ENCODE assay signal across 1 cellular context in the genomic region with DNA sequence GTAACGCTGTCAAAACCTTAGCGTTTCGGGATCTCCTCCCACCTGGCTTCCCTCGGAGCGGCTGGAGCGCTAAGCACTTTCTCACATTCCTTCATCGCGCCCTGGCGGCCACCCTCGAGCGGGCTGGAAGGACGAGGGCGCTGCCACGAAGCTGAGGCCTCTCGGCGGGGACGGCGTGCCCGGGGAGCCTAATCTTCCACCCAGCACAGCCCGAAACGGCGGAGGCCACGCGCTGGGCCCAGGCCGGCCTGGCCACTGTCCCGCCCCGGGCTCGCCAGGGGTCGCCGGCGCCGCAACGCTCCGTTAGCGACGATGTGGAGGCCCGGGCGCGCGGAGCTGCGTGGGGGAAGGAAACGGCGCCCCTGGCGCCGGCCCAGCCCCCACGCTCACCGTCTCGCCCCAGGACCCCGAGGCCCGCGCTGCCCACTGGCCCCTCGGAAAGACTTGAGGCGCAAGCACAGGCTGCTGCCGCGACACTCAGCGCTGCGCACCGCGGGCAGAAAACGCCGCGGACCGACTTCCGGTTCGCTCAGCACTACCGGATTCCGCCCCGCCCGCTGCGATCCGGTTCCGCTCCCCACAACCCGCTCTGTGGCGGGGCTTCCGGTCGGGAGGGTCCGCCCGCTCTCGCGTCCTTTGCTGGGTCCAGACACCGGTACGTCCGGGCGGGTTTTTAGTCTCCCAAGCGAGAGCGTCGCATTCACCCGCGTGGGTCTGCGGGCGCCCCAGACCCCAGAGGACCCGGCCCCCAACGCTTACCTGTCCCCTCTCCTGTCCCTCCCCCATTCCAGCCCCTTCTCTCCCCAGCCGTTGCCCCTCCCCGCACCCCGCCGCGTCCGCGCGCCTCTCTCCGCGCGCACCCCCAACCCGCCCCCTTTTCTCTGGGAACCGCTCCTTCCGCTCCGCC.
TF ChIP-seq lines count a peak whose summit lies in the region.

A gene with protein sequence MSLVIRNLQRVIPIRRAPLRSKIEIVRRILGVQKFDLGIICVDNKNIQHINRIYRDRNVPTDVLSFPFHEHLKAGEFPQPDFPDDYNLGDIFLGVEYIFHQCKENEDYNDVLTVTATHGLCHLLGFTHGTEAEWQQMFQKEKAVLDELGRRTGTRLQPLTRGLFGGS (plus strand): TSS at position 582 of the 907 bp plus-strand sequence. CDS start 572 bp downstream, outside the sequence.

TF ChIP-seq in HepG2, 621 proteins besides CTCF, POLR2A, EP300 and RAD21 (continued from another document and continues in another):
- peak; percentile 60; the same call in 1 of the 2 replicates for TF ChIP-seq ZNF83 (CRISPR knock-in tag; IDR thresholded peaks at IDR 0.05; ENCODE audit: borderline replicate concordance)
- no peak for TF ChIP-seq ZFP1 (CRISPR knock-in tag; IDR thresholded peaks at IDR 0.05)
- TF ChIP-seq, protein P1, sequence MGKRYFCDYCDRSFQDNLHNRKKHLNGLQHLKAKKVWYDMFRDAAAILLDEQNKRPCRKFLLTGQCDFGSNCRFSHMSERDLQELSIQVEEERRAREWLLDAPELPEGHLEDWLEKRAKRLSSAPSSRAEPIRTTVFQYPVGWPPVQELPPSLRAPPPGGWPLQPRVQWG (CRISPR knock-in tag; IDR thresholded peaks at IDR 0.05; ENCODE audit: borderline replicate concordance, low read depth), result no peak
- TF ChIP-seq, protein P2, sequence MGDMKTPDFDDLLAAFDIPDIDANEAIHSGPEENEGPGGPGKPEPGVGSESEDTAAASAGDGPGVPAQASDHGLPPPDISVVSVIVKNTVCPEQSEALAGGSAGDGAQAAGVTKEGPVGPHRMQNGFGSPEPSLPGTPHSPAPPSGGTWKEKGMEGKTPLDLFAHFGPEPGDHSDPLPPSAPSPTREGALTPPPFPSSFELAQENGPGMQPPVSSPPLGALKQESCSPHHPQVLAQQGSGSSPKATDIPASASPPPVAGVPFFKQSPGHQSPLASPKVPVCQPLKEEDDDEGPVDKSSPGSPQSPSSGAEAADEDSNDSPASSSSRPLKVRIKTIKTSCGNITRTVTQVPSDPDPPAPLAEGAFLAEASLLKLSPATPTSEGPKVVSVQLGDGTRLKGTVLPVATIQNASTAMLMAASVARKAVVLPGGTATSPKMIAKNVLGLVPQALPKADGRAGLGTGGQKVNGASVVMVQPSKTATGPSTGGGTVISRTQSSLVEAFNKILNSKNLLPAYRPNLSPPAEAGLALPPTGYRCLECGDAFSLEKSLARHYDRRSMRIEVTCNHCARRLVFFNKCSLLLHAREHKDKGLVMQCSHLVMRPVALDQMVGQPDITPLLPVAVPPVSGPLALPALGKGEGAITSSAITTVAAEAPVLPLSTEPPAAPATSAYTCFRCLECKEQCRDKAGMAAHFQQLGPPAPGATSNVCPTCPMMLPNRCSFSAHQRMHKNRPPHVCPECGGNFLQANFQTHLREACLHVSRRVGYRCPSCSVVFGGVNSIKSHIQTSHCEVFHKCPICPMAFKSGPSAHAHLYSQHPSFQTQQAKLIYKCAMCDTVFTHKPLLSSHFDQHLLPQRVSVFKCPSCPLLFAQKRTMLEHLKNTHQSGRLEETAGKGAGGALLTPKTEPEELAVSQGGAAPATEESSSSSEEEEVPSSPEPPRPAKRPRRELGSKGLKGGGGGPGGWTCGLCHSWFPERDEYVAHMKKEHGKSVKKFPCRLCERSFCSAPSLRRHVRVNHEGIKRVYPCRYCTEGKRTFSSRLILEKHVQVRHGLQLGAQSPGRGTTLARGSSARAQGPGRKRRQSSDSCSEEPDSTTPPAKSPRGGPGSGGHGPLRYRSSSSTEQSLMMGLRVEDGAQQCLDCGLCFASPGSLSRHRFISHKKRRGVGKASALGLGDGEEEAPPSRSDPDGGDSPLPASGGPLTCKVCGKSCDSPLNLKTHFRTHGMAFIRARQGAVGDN (CRISPR knock-in tag; IDR thresholded peaks at IDR 0.05), result peak; percentile 93
- TF ChIP-seq ZNF615 (CRISPR knock-in tag; IDR thresholded peaks at IDR 0.05; ENCODE audit: borderline replicate concordance), result no peak
- TF ChIP-seq, protein P3, sequence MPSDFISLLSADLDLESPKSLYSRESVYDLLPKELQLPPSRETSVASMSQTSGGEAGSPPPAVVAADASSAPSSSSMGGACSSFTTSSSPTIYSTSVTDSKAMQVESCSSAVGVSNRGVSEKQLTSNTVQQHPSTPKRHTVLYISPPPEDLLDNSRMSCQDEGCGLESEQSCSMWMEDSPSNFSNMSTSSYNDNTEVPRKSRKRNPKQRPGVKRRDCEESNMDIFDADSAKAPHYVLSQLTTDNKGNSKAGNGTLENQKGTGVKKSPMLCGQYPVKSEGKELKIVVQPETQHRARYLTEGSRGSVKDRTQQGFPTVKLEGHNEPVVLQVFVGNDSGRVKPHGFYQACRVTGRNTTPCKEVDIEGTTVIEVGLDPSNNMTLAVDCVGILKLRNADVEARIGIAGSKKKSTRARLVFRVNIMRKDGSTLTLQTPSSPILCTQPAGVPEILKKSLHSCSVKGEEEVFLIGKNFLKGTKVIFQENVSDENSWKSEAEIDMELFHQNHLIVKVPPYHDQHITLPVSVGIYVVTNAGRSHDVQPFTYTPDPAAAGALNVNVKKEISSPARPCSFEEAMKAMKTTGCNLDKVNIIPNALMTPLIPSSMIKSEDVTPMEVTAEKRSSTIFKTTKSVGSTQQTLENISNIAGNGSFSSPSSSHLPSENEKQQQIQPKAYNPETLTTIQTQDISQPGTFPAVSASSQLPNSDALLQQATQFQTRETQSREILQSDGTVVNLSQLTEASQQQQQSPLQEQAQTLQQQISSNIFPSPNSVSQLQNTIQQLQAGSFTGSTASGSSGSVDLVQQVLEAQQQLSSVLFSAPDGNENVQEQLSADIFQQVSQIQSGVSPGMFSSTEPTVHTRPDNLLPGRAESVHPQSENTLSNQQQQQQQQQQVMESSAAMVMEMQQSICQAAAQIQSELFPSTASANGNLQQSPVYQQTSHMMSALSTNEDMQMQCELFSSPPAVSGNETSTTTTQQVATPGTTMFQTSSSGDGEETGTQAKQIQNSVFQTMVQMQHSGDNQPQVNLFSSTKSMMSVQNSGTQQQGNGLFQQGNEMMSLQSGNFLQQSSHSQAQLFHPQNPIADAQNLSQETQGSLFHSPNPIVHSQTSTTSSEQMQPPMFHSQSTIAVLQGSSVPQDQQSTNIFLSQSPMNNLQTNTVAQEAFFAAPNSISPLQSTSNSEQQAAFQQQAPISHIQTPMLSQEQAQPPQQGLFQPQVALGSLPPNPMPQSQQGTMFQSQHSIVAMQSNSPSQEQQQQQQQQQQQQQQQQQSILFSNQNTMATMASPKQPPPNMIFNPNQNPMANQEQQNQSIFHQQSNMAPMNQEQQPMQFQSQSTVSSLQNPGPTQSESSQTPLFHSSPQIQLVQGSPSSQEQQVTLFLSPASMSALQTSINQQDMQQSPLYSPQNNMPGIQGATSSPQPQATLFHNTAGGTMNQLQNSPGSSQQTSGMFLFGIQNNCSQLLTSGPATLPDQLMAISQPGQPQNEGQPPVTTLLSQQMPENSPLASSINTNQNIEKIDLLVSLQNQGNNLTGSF (CRISPR knock-in tag; IDR thresholded peaks at IDR 0.05), result peak; percentile 91
- TF ChIP-seq TP53 (CRISPR knock-in tag; conservative IDR thresholded peaks at IDR 0.05), result peak; percentile 91; the same call in 1 of the 2 replicates
- TF ChIP-seq SRSF4 (IDR thresholded peaks at IDR 0.05; ENCODE audit: low read depth, low read length, poor library complexity, severe bottlenecking), result no peak
- peak; percentile 93; the same call in 1 of the 2 replicates for TF ChIP-seq REPIN1 (CRISPR knock-in tag; IDR thresholded peaks at IDR 0.05; ENCODE audit: borderline replicate concordance, low read depth)
- no peak for TF ChIP-seq ZNF816 (CRISPR knock-in tag; IDR thresholded peaks at IDR 0.05; ENCODE audit: borderline replicate concordance)
- peak; percentile 84; the same call in 1 of the 2 replicates for TF ChIP-seq ZFP82 (CRISPR knock-in tag; IDR thresholded peaks at IDR 0.05; ENCODE audit: borderline replicate concordance)
- TF ChIP-seq, protein P4, sequence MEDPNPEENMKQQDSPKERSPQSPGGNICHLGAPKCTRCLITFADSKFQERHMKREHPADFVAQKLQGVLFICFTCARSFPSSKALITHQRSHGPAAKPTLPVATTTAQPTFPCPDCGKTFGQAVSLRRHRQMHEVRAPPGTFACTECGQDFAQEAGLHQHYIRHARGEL (CRISPR knock-in tag; IDR thresholded peaks at IDR 0.05), result no peak
- TF ChIP-seq, protein P5, sequence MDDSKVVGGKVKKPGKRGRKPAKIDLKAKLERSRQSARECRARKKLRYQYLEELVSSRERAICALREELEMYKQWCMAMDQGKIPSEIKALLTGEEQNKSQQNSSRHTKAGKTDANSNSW (CRISPR knock-in tag; IDR thresholded peaks at IDR 0.05; ENCODE audit: borderline replicate concordance), result peak; percentile 77; the same call in 1 of the 2 replicates
- 0 out of 2 replicates have a peak, but pooled peaks have one; percentile 15 for TF ChIP-seq HNRNPL (IDR thresholded peaks at IDR 0.05; ENCODE audit: low read depth, low read length)
- TF ChIP-seq ZNF724P (CRISPR knock-in tag; IDR thresholded peaks at IDR 0.05; ENCODE audit: borderline replicate concordance), result peak; percentile 44; the same call in 1 of the 2 replicates
- peak; percentile 37; the same call in 1 of the 2 replicates for TF ChIP-seq ZNF121 (CRISPR knock-in tag; IDR thresholded peaks at IDR 0.05)
- TF ChIP-seq TBL1XR1 (IDR thresholded peaks at IDR 0.05; ENCODE audit: borderline replicate concordance, low read length, partially characterized antibody), result no peak
- TF ChIP-seq SP2 (CRISPR knock-in tag; IDR thresholded peaks at IDR 0.05), result peak; percentile 73
- TF ChIP-seq, protein P6, sequence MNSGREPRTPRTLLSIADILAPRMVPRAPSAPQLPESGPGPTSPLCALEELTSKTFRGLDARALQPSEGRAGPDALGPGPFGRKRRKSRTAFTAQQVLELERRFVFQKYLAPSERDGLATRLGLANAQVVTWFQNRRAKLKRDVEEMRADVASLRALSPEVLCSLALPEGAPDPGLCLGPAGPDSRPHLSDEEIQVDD (CRISPR knock-in tag; IDR thresholded peaks at IDR 0.05; ENCODE audit: borderline replicate concordance), result no peak; the same call in 1 of the 2 replicates
- no peak for TF ChIP-seq FOSL1 (CRISPR knock-in tag; IDR thresholded peaks at IDR 0.05; ENCODE audit: borderline replicate concordance)
- no peak; the same call in none of the 2 replicates for TF ChIP-seq ISL2 (CRISPR knock-in tag; IDR thresholded peaks at IDR 0.05)
- TF ChIP-seq, protein P7, sequence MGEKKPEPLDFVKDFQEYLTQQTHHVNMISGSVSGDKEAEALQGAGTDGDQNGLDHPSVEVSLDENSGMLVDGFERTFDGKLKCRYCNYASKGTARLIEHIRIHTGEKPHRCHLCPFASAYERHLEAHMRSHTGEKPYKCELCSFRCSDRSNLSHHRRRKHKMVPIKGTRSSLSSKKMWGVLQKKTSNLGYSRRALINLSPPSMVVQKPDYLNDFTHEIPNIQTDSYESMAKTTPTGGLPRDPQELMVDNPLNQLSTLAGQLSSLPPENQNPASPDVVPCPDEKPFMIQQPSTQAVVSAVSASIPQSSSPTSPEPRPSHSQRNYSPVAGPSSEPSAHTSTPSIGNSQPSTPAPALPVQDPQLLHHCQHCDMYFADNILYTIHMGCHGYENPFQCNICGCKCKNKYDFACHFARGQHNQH (CRISPR knock-in tag; IDR thresholded peaks at IDR 0.05), result peak; percentile 55; the same call in 1 of the 2 replicates
- TF ChIP-seq, protein P8, sequence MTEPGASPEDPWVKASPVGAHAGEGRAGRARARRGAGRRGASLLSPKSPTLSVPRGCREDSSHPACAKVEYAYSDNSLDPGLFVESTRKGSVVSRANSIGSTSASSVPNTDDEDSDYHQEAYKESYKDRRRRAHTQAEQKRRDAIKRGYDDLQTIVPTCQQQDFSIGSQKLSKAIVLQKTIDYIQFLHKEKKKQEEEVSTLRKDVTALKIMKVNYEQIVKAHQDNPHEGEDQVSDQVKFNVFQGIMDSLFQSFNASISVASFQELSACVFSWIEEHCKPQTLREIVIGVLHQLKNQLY (CRISPR knock-in tag; IDR thresholded peaks at IDR 0.05), result no peak
- TF ChIP-seq PRMT3 (CRISPR knock-in tag; IDR thresholded peaks at IDR 0.05; ENCODE audit: borderline replicate concordance, low read depth), result no peak
- 0 out of 2 replicates have a peak, but pooled peaks have one; percentile 48 for TF ChIP-seq ZNF446 (CRISPR knock-in tag; IDR thresholded peaks at IDR 0.05)
- no peak for TF ChIP-seq PPARG (CRISPR knock-in tag; conservative IDR thresholded peaks at IDR 0.05)
- 0 out of 2 replicates have a peak, but pooled peaks have one; percentile 13 for TF ChIP-seq SIX1 (CRISPR knock-in tag; IDR thresholded peaks at IDR 0.05; ENCODE audit: borderline replicate concordance)
- TF ChIP-seq ZNF232 (CRISPR knock-in tag; IDR thresholded peaks at IDR 0.05; ENCODE audit: borderline replicate concordance), result no peak
- peak; percentile 38; the same call in 1 of the 2 replicates for TF ChIP-seq ZNF350 (CRISPR knock-in tag; IDR thresholded peaks at IDR 0.05; ENCODE audit: borderline replicate concordance, low read depth)
- no peak; the same call in 1 of the 2 replicates for TF ChIP-seq GATA4 (IDR thresholded peaks at IDR 0.05; ENCODE audit: borderline replicate concordance, low read depth)
- TF ChIP-seq ISX (CRISPR knock-in tag; conservative IDR thresholded peaks at IDR 0.05), result no peak
- TF ChIP-seq, protein P9, sequence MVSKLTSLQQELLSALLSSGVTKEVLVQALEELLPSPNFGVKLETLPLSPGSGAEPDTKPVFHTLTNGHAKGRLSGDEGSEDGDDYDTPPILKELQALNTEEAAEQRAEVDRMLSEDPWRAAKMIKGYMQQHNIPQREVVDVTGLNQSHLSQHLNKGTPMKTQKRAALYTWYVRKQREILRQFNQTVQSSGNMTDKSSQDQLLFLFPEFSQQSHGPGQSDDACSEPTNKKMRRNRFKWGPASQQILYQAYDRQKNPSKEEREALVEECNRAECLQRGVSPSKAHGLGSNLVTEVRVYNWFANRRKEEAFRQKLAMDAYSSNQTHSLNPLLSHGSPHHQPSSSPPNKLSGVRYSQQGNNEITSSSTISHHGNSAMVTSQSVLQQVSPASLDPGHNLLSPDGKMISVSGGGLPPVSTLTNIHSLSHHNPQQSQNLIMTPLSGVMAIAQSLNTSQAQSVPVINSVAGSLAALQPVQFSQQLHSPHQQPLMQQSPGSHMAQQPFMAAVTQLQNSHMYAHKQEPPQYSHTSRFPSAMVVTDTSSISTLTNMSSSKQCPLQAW (CRISPR knock-in tag; IDR thresholded peaks at IDR 0.05), result no peak
- peak; percentile 95 for TF ChIP-seq TMF1 (CRISPR knock-in tag; IDR thresholded peaks at IDR 0.05; ENCODE audit: low read depth)
- TF ChIP-seq NFIC (IDR thresholded peaks at IDR 0.05; ENCODE audit: low read length), result no peak
- TF ChIP-seq, protein P10, sequence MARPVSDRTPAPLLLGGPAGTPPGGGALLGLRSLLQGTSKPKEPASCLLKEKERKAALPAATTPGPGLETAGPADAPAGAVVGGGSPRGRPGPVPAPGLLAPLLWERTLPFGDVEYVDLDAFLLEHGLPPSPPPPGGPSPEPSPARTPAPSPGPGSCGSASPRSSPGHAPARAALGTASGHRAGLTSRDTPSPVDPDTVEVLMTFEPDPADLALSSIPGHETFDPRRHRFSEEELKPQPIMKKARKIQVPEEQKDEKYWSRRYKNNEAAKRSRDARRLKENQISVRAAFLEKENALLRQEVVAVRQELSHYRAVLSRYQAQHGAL (CRISPR knock-in tag; IDR thresholded peaks at IDR 0.05; ENCODE audit: not compliant biosample characterization), result no peak
- peak; percentile 67; the same call in 1 of the 2 replicates for TF ChIP-seq SIN3B (IDR thresholded peaks at IDR 0.05; ENCODE audit: low read length)
- peak; percentile 89 for TF ChIP-seq CHD2 (IDR thresholded peaks at IDR 0.05; ENCODE audit: low read depth, low read length)
